In genomic region chr11:67483498-67483798, GRCh38 we compare ENCODE assay signal across 8 cellular contexts. TPM values are rescaled to one million over a fixed set of nuclear protein-coding genes. Genes with fewer than 3 reads are reported as not detected.
DNase-seq lines count a peak whose midpoint lies in the region; ATAC-seq and TF ChIP-seq lines count a peak whose summit lies in the region.

No MANE protein-coding gene starts in this region.

- no peak overlapping the region for H3K4ac ChIP-seq in neuronal stem cell (ENCODE audit: low read length)

- peak overlapping the region; percentile 25 for H3K14ac ChIP-seq in neuronal stem cell (ENCODE audit: low read length)

- DNase-seq in NB4 (ENCODE audit: low read depth) (no peak), neuronal stem cell (ENCODE audit: low spot score) (no peak), GOT3 (lab: John Stamatoyannopoulos, UW) (no peak)

- peak overlapping the region; percentile 49 for H2BK5ac ChIP-seq in neuronal stem cell (ENCODE audit: low read length)

- no peak for TF ChIP-seq POLR2A in NB4 (IDR thresholded peaks at IDR 0.05; ENCODE audit: extremely low read depth, insufficient read length)

- H2BK12ac ChIP-seq in neuronal stem cell (ENCODE audit: low read length): no peak overlapping the region

- H2BK15ac ChIP-seq in neuronal stem cell (ENCODE audit: low read length): peak overlapping the region; percentile 60

- H3K4me2 ChIP-seq in BLaER1: peak overlapping the region; percentile 97
- H3K4me2 ChIP-seq in neuronal stem cell (ENCODE audit: insufficient read depth, low read length, poor library complexity, severe bottlenecking): peak overlapping the region; percentile 72

- H3K4me1 ChIP-seq in BLaER1: peaks cover 45% of the 10 kb centered on the region
- peaks cover 14 to 36% of the 10 kb centered on the region in 2 donors for H3K4me1 ChIP-seq in duodenal mucosa (ENCODE audit: control insufficient read depth in 1 of 2, insufficient read depth in 2 of 2, low read length in 2 of 2)
- H3K4me1 ChIP-seq in neuronal stem cell (ENCODE audit: control insufficient read depth in 2 of 2, insufficient read depth in 1 of 2, low read depth in 1 of 2, low read length in 2 of 2): peaks cover 4 to 7% of the 10 kb centered on the region in 2 donors

- H2BK120ac ChIP-seq in neuronal stem cell (ENCODE audit: low read depth, low read length): no peak overlapping the region

- peaks cover 45% of the 10 kb centered on the region for H4K20me1 ChIP-seq in BLaER1

- H3K4me3 ChIP-seq in BLaER1 (peak overlapping the region; percentile 75), NB4 (ENCODE audit: low read depth, low read length) (peak overlapping the region; percentile 88), duodenal mucosa (ENCODE audit: low read depth in 1 of 2, low read length in 2 of 2) (peak overlapping the region; percentile 73 to 85), neuronal stem cell (ENCODE audit: low read length in 2 of 2) (peak overlapping the region; percentile 57 to 89)

- H2AK5ac ChIP-seq in neuronal stem cell (ENCODE audit: low read depth, low read length): peak overlapping the region; percentile 83

- no peak overlapping the region for H3K23ac ChIP-seq in neuronal stem cell (ENCODE audit: low read depth, low read length, poor library complexity)

- H3K36me3 ChIP-seq in BLaER1 (peaks cover 21% of the 10 kb centered on the region), duodenal mucosa (ENCODE audit: control insufficient read depth in 1 of 2, insufficient read depth in 2 of 2, low read length in 2 of 2) (peaks cover 0 to 3% of the 10 kb centered on the region in 2 donors), neuronal stem cell (replicated peaks in 1 of 2; ENCODE audit: control insufficient read depth in 2 of 2, insufficient read depth in 2 of 2, low read length in 2 of 2) (peaks cover 3 to 19% of the 10 kb centered on the region in 2 donors)

- peak overlapping the region; percentile 86 for H2AFZ ChIP-seq in neuronal stem cell (ENCODE audit: low read length)

- ATAC-seq in HG03342 (IDR thresholded peaks at IDR 0.05; ENCODE audit: unreplicated experiment) (no peak), GM19023 (IDR thresholded peaks at IDR 0.05; ENCODE audit: unreplicated experiment) (no peak), GM19328 (IDR thresholded peaks at IDR 0.05; ENCODE audit: unreplicated experiment) (no peak)

- no peak overlapping the region for H3K18ac ChIP-seq in neuronal stem cell (ENCODE audit: low read length)

- H3K9ac ChIP-seq in BLaER1: peak overlapping the region; percentile 89
- H3K9ac ChIP-seq in duodenal mucosa (ENCODE audit: low read depth in 1 of 2, low read length in 2 of 2): peak overlapping the region in 1 of 2 donors; percentile 66
- H3K9ac ChIP-seq in neuronal stem cell (ENCODE audit: low read depth, low read length, poor library complexity): no peak overlapping the region

- peak overlapping the region; percentile 96 for H3K27ac ChIP-seq in BLaER1
- H3K27ac ChIP-seq in duodenal mucosa (ENCODE audit: low read depth, low read length): peak overlapping the region; percentile 81
- no peak overlapping the region for H3K27ac ChIP-seq in neuronal stem cell (replicated peaks; ENCODE audit: low read length)

- no peak overlapping the region for H4K8ac ChIP-seq in neuronal stem cell (ENCODE audit: low read depth, low read length)

- no peak for TF ChIP-seq CTCF in NB4 (IDR thresholded peaks at IDR 0.05; ENCODE audit: low read depth, low read length)

- WGBS in neuronal stem cell (ENCODE audit: extremely low coverage in 2 of 2, insufficient read length in 2 of 2, insufficient replicate concordance in 1 of 2), 2 donors: no CpG with 5 or more reads among the region's 8 CpGs

- H3K27me3 ChIP-seq in BLaER1 (no peaks in the 10 kb centered on the region), duodenal mucosa (ENCODE audit: control insufficient read depth in 1 of 2, insufficient read depth in 2 of 2, low read length in 2 of 2) (no peaks in the 10 kb centered on the region), neuronal stem cell (ENCODE audit: control insufficient read depth in 3 of 3, insufficient read depth in 3 of 3, low read depth in 1 of 3, low read length in 3 of 3) (no peaks in the 10 kb centered on the region)

- H4K91ac ChIP-seq in neuronal stem cell (ENCODE audit: low read depth, low read length, poor library complexity): no peak overlapping the region

- peaks cover 7% of the 10 kb centered on the region for H3K79me1 ChIP-seq in neuronal stem cell (ENCODE audit: low read depth, low read length)

- H3K9me3 ChIP-seq in BLaER1: no peaks in the 10 kb centered on the region
- no peaks in the 10 kb centered on the region for H3K9me3 ChIP-seq in duodenal mucosa (ENCODE audit: control insufficient read depth in 1 of 2, low read length in 2 of 2)
- peaks cover 0 to 3% of the 10 kb centered on the region in 2 donors for H3K9me3 ChIP-seq in neuronal stem cell (replicated peaks in 1 of 2; ENCODE audit: control insufficient read depth in 2 of 2, insufficient read depth in 1 of 2, low read depth in 1 of 2, low read length in 2 of 2)

RNA-seq across cellular contexts. Expression of gene AIP, which starts 0.6 kb away (rescaled TPM):
- polyA plus RNA-seq in neuronal stem cell (2013, experiment 1 of 2): 39.8 TPM
- polyA plus RNA-seq in neuronal stem cell (2013, experiment 2 of 2): 38.5 TPM

RNA-seq across cellular contexts. Expression of gene TMEM134, which starts 14.4 kb away (rescaled TPM):
- 76.5 TPM for polyA plus RNA-seq in neuronal stem cell (2013, experiment 1 of 2)
- polyA plus RNA-seq in neuronal stem cell (2013, experiment 2 of 2): 73.2 TPM

RNA-seq across cellular contexts. Expression of gene PITPNM1, which starts 21.7 kb away (rescaled TPM):
- 54.3 TPM for polyA plus RNA-seq in neuronal stem cell (2013, experiment 1 of 2)
- polyA plus RNA-seq in neuronal stem cell (2013, experiment 2 of 2): 53.2 TPM

RNA-seq across cellular contexts. Expression of gene CDK2AP2, which starts 24.5 kb away (rescaled TPM):
- polyA plus RNA-seq in neuronal stem cell (2013, experiment 1 of 2): 32.9 TPM
- polyA plus RNA-seq in neuronal stem cell (2013, experiment 2 of 2): 30.1 TPM

RNA-seq across cellular contexts. Expression of gene CABP4, which starts 28.3 kb away (rescaled TPM):
- polyA plus RNA-seq in neuronal stem cell (2013, experiment 1 of 2): 0.01 TPM
- polyA plus RNA-seq in neuronal stem cell (2013, experiment 2 of 2): 0.04 TPM
